Comparison of ENCODE assay signal across 21 cellular contexts in genomic region chr2:236783417-236784020, GRCh38.
"Had no signal": no experiment of that assay in that cellular context is flagged by ENCODE, and none has a peak within 500 bp of the region (broad histone marks: within the 10 kb centered on the region; RNA-seq: fewer than 3 reads in every experiment).

No MANE protein-coding gene starts in this region.

- H3K4me1 ChIP-seq: psoas muscle, spleen, transverse colon, uterus had no signal

- H3K27me3 ChIP-seq: testis, transverse colon, uterus had no signal

- H3K9me3 ChIP-seq: left ventricle myocardium inferior, neutrophil, psoas muscle, testis, transverse colon, uterus had no signal

- H3K36me3 ChIP-seq: left ventricle myocardium inferior, neutrophil, spleen, transverse colon, uterus had no signal

- H3K27ac ChIP-seq: left ventricle myocardium inferior, neutrophil, psoas muscle, spleen, transverse colon, uterus, VCaP had no signal

- DNase-seq: activated CD4-positive, alpha-beta T cell treated with anti-CD3 and anti-CD28 coated beads for 48 hours; activated CD8-positive, alpha-beta memory T cell treated with anti-CD3 and anti-CD28 coated beads, Interleukin-2, amount 50 U/mL, for 4 hours; activated gamma-delta T cell; activated naive CD8-positive, alpha-beta T cell treated with anti-CD3 and anti-CD28 coated beads, Interleukin-2, amount 50 U/mL, for 24 hours; activated T-cell treated with anti-CD3 and anti-CD28 coated beads, Interleukin-2, amount 50 U/mL, for 24 hours; effector CD8-positive, alpha-beta T cell; left ventricle myocardium inferior; psoas muscle; spleen; stimulated activated naive CD4-positive, alpha-beta T cell; T-helper 9 cell; testis; transverse colon; uterus had no signal

- H3K4me3 ChIP-seq: left ventricle myocardium inferior, psoas muscle, spleen, testis, transverse colon, uterus had no signal

- ATAC-seq: activated naive CD8-positive, alpha-beta T cell treated with anti-CD3 and anti-CD28 coated beads, Interleukin-2, amount 50 U/mL, for 24 hours had no signal

- FAIRE-seq: bronchial epithelial cell, colon, endometrium, frontal cortex, TTC549 had no signal
